Comparison of ENCODE assay signal across 16 cellular contexts in genomic region chr9:3468407-3469205, GRCh38. TPM values are rescaled to one million over a fixed set of nuclear protein-coding genes. Genes with fewer than 3 reads are reported as not detected.
DNase-seq lines count a peak whose midpoint lies in the region; ATAC-seq, FAIRE-seq and TF ChIP-seq lines count a peak whose summit lies in the region.
"Had no signal": no experiment of that assay in that cellular context is flagged by ENCODE, and none has a peak within 500 bp of the region (broad histone marks: within the 10 kb centered on the region; RNA-seq: fewer than 3 reads in every experiment).

No MANE protein-coding gene starts in this region.

- H3K27ac ChIP-seq in Karpas-422 (ENCODE audit: low read length) (peak overlapping the region; percentile 74), OCI-LY7 (ENCODE audit: low read depth, low read length, poor library complexity, severe bottlenecking) (no peak overlapping the region), foreskin keratinocyte (no peak overlapping the region)
- H3K27ac ChIP-seq: coronary artery, skin epidermis had no signal

- ATAC-seq in esophagus mucosa (no peak), foreskin keratinocyte (no peak)

- TF ChIP-seq CTCF in OCI-LY7 (conservative IDR thresholded peaks at IDR 0.05; ENCODE audit: low read length) (no peak), GM20000 (IDR thresholded peaks at IDR 0.05; ENCODE audit: extremely low read depth, missing control alignments) (no peak), foreskin keratinocyte (conservative IDR thresholded peaks at IDR 0.05) (no peak)

- peak; percentile 8 for DNase-seq in AG20443 (ENCODE audit: low spot score)
- peak; percentile 57 for DNase-seq in Karpas-422
- DNase-seq in OCI-LY7 (ENCODE audit: low spot score), result no peak
- DNase-seq in GM20000 (ENCODE audit: low spot score), result no peak
- no peak for DNase-seq in DMS53 treated with DMSO at 0.1 percent for 48 hours (lab: John Stamatoyannopoulos, UW; ENCODE audit: unreplicated experiment)
- no peak for DNase-seq in foreskin keratinocyte
- DNase-seq: DND-41; MG63; NCI-H2029 treated with DMSO at 0.1 percent for 48 hours; posterior cingulate gyrus; stimulated activated CD4-positive, alpha-beta T cell treated with anti-CD3 and anti-CD28 coated beads, Interleukin-4, amount 100 ng/mL, for 24 hours had no signal

- POLR2A ChIA-PET in OCI-LY7 (lab: Charles Lee), result interaction anchor here (0.6 to 2.8 kb wide), 10 partner anchors 9 to 1405 kb away, joined by 3 to 15 read pairs (median 4); no protein-coding TSS in a partner anchor

- BruUV-seq in OCI-LY7 (replicated peaks; lab: Mats Ljungman, UMichigan), result no TSS peak

- H3K27me3 ChIP-seq in Karpas-422 (ENCODE audit: low read length) (no peaks in the 10 kb centered on the region), foreskin keratinocyte (no peaks in the 10 kb centered on the region)
- H3K27me3 ChIP-seq: MG63 had no signal

- CTCF ChIA-PET in OCI-LY7 (lab: Charles Lee; ENCODE audit: unreplicated experiment), result interaction anchor here (1.3 kb wide), 1 partner anchor 58 kb away, joined by 3 read pairs; no protein-coding TSS in a partner anchor

- H3K36me3 ChIP-seq in Karpas-422 (ENCODE audit: insufficient read depth, low read length) (no peaks in the 10 kb centered on the region), OCI-LY7 (ENCODE audit: insufficient read depth, low read length) (peaks cover 8% of the 10 kb centered on the region; the same call in 1 of the 2 replicates)
- H3K36me3 ChIP-seq: MG63 had no signal

- H3K9me2 ChIP-seq in Karpas-422 (replicated peaks; ENCODE audit: insufficient read depth, low read length), result no peaks in the 10 kb centered on the region
- H3K9me2 ChIP-seq in OCI-LY7 (ENCODE audit: insufficient read depth, low read length), result no peaks in the 10 kb centered on the region

- H3K4me2 ChIP-seq in Karpas-422 (ENCODE audit: low read depth, low read length, poor library complexity, severe bottlenecking), result peak overlapping the region; percentile 65
- peak overlapping the region; percentile 47; the same call in 1 of the 2 replicates for H3K4me2 ChIP-seq in OCI-LY7 (ENCODE audit: low read length)

- H4K20me1 ChIP-seq in Karpas-422 (ENCODE audit: insufficient read depth, low read depth, low read length) (no peaks in the 10 kb centered on the region), OCI-LY7 (ENCODE audit: insufficient read depth, low read length) (no peaks in the 10 kb centered on the region; the same call in 1 of the 2 replicates)

- H3K4me3 ChIP-seq in Karpas-422 (ENCODE audit: low read length) (peak overlapping the region; percentile 46), OCI-LY7 (ENCODE audit: low read depth, low read length, poor library complexity, severe bottlenecking) (no peak overlapping the region)
- H3K4me3 ChIP-seq: coronary artery, MG63, skin epidermis had no signal

- H2AFZ ChIP-seq in Karpas-422 (ENCODE audit: low read length), result no peak overlapping the region
- H2AFZ ChIP-seq in OCI-LY7 (ENCODE audit: low read length), result no peak overlapping the region

- H3K9ac ChIP-seq in Karpas-422 (ENCODE audit: low read length), result peak overlapping the region; percentile 40

- FAIRE-seq in islet of Langerhans (lab: Jason Lieb, UNC), result peak; percentile 73
- FAIRE-seq: urothelium cell line had no signal

- intact Hi-C loops in OCI-LY7 (cut with micrococcal nuclease; ENCODE audit: unreplicated experiment), result loop anchor here (5.0 to 10.0 kb wide), 3 partner anchors 179 to 654 kb away; no protein-coding TSS in a partner anchor

- H3K79me2 ChIP-seq in Karpas-422 (ENCODE audit: low read length) (peaks cover 56% of the 10 kb centered on the region), OCI-LY7 (ENCODE audit: insufficient read depth, low read depth, low read length) (no peaks in the 10 kb centered on the region)

- H3K4me1 ChIP-seq in Karpas-422 (ENCODE audit: low read length), result peaks cover 48% of the 10 kb centered on the region
- peaks cover 15% of the 10 kb centered on the region for H3K4me1 ChIP-seq in OCI-LY7 (ENCODE audit: insufficient read depth, low read length, poor library complexity, severe bottlenecking)
- H3K4me1 ChIP-seq in foreskin keratinocyte, result no peaks in the 10 kb centered on the region

- no peaks in the 10 kb centered on the region for H3K9me3 ChIP-seq in Karpas-422 (ENCODE audit: low read length)
- no peaks in the 10 kb centered on the region for H3K9me3 ChIP-seq in OCI-LY7 (ENCODE audit: low read length)
- H3K9me3 ChIP-seq: MG63 had no signal

RNA-seq across cellular contexts. Expression of gene RFX3, which starts 57.2 kb away (rescaled TPM):
- 24.3 and 31.2 TPM in 2 replicates for total RNA-seq in Karpas-422 (2014; rRNA removed; shearing (Covaris generic); ENCODE audit: low replicate concordance)
- 6.9 and 11.5 TPM in 2 replicates for total RNA-seq in OCI-LY7 (2014; rRNA removed; shearing (Covaris generic))
- total RNA-seq in OCI-LY7 (2022), result 18.1 and 22.4 TPM in 2 replicates
- total RNA-seq in esophagus mucosa, result 3.5 TPM
- 2.2 and 2.5 TPM in 2 replicates for total RNA-seq in foreskin keratinocyte
- 0.38 TPM in 2 replicates for polyA plus RNA-seq in foreskin keratinocyte

Comparison
In these comparisons a context has a peak if more than half of its experiments do, and no peak if none do; other contexts are left out.
1. DNase-seq: peak in AG20443 (single experiment) and Karpas-422 (single experiment); none in OCI-LY7 (single experiment), GM20000 (single experiment), DMS53 treated with DMSO at 0.1 percent for 48 hours (single experiment) and foreskin keratinocyte (0 of 2).